In the genomic region with DNA sequence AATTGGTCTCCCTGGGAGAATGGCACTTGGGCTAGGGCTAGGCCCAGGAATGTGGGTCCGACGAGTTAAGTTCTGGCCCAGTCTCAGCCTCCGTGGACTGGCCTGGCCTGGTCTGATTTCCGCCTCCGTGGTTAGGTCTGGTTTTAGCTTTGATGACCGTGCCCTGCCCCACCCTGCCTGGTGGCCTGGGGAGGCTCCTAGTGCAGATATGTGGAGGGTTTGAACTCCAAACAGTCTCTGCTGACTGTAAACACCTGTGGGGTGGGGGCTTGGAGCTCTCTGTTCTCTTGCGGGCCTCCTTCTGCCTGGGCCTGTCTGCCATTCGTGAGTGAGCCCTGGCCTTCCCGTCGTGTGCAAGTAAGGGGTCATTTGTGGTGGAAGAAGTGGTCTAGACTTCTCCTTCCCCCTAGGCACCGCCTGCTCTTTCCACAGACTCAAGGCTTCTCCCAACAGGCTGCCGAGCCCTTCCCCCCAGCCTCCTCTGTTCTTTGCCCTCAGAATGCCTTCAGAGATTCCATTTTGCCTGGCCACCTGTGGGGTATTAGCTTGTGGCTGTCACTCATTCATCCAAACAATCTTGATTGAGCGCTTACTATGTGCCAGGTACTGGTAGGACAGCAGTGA, we compare ENCODE assay signal across 6 cellular contexts. TPM values are rescaled to one million over a fixed set of nuclear protein-coding genes. Genes with fewer than 3 reads are reported as not detected.
DNase-seq lines count a peak whose midpoint lies in the region; ATAC-seq, FAIRE-seq and TF ChIP-seq lines count a peak whose summit lies in the region.

No MANE protein-coding gene starts in this region.

- no peak for TF ChIP-seq CTCF in bronchial epithelial cell (IDR thresholded peaks at IDR 0.05; ENCODE audit: insufficient read depth, low read length, severe bottlenecking)
- TF ChIP-seq CTCF in neutrophil (IDR thresholded peaks at IDR 0.05), result no peak

- DNase-seq in bronchial epithelial cell (ENCODE audit: low read depth) (no peak), D341Med (ENCODE audit: low spot score) (no peak)

- H3K9me3 ChIP-seq in HUES48 (ENCODE audit: control insufficient read depth, insufficient read depth, low read length) (no peaks in the 10 kb centered on the region), neutrophil (no peaks in the 10 kb centered on the region)

- H3K36me3 ChIP-seq in HUES48 (ENCODE audit: control insufficient read depth, insufficient read depth, low read length) (0 out of 2 replicates have a peak, but pooled peaks cover 3% of the 10 kb centered on the region), bronchial epithelial cell (ENCODE audit: control insufficient read depth, insufficient read depth, low read length) (peaks cover 19% of the 10 kb centered on the region), neutrophil (peaks cover 11% of the 10 kb centered on the region)

- ATAC-seq in HG02970 (IDR thresholded peaks at IDR 0.05; ENCODE audit: low FRiP score, unreplicated experiment) (no peak), HG02870 (IDR thresholded peaks at IDR 0.05; ENCODE audit: unreplicated experiment) (no peak)

- peak overlapping the region; percentile 81 for H3K4me3 ChIP-seq in HUES48 (ENCODE audit: low read depth, low read length)
- H3K4me3 ChIP-seq in bronchial epithelial cell (ENCODE audit: low read depth, low read length), result peak overlapping the region; percentile 97
- peak overlapping the region; percentile 73 to 96 for H3K4me3 ChIP-seq in neutrophil (ENCODE audit: low read depth in 1 of 2, low read length in 1 of 2)

- H3K27me3 ChIP-seq in HUES48 (ENCODE audit: control insufficient read depth, insufficient read depth, low read length) (no peaks in the 10 kb centered on the region), bronchial epithelial cell (ENCODE audit: control insufficient read depth, insufficient read depth, low read length) (no peaks in the 10 kb centered on the region), neutrophil (no peaks in the 10 kb centered on the region)

- FAIRE-seq in bronchial epithelial cell (lab: Jason Lieb, UNC), result no peak

- peaks cover 21% of the 10 kb centered on the region; the same call in 1 of the 2 replicates for H3K4me1 ChIP-seq in HUES48 (ENCODE audit: control insufficient read depth, insufficient read depth, low read length)
- H3K4me1 ChIP-seq in neutrophil (ENCODE audit: control insufficient read depth in 1 of 2, insufficient read depth in 1 of 2, low read depth in 1 of 2, low read length in 1 of 2), result peaks cover 64 to 65% of the 10 kb centered on the region in 2 experiments

- H3K27ac ChIP-seq in HUES48 (ENCODE audit: low read depth, low read length), result peak overlapping the region; percentile 96
- peak overlapping the region; percentile 100 for H3K27ac ChIP-seq in neutrophil

- H3K9ac ChIP-seq in HUES48 (ENCODE audit: low read depth, low read length), result no peak overlapping the region; the same call in 1 of the 2 replicates

RNA-seq across cellular contexts. Expression of a gene that starts 1.5 kb away (rescaled TPM):
- total RNA-seq in bronchial epithelial cell, result 7.9 and 13.2 TPM in 2 replicates

RNA-seq across cellular contexts. Expression of a gene that starts 4.9 kb away (rescaled TPM):
- total RNA-seq in bronchial epithelial cell, result 27.7 and 35.8 TPM in 2 replicates

RNA-seq across cellular contexts. Expression of a gene that starts 15.9 kb away (rescaled TPM):
- 0.26 TPM in 1 of 2 replicates, not detected in the other for total RNA-seq in bronchial epithelial cell

RNA-seq across cellular contexts. Expression of a gene that starts 22.5 kb away (rescaled TPM):
- 11.8 and 17.7 TPM in 2 replicates for total RNA-seq in bronchial epithelial cell

RNA-seq across cellular contexts. Expression of a gene that starts 40.4 kb away (rescaled TPM):
- 4.7 and 5.4 TPM in 2 replicates for total RNA-seq in bronchial epithelial cell
